27 cellular contexts compared by ENCODE assay signal in the genomic region with DNA sequence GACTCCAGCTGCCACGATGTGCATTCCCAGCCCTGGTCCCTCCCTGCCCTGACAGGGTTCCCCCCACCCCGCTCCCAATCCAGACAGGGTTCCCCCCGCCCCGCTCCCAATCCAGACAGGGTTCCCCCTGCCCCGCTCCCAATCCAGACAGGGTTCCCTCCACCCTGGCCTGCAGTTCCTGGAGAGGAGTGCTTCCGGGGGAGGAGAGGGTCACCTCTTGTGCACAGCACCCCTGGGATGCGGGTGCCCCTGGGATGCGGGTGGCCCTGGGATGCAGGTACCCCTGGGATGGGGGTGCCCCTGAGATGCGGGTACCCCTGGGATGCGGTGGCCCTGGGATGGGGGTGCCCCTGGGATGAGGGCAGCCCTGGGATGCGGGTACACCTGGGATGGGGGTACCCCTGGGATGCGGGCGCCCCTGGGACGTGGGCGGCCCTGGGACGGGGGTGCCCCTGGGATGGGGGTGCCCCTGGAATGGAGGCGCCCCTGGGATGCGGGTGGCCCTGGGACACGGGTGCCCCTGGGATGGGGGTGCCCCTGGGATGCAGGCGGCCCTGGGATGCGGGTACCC. TPM values are rescaled to one million over a fixed set of nuclear protein-coding genes. Genes with fewer than 3 reads are reported as not detected.
A peak's percentile ranks its signal among the peaks of the same experiment; 100 is the strongest.
DNase-seq lines count a peak whose midpoint lies in the region; ATAC-seq and TF ChIP-seq lines count a peak whose summit lies in the region.
"Had no signal": no experiment of that assay in that cellular context is flagged by ENCODE, and none has a peak within 500 bp of the region (broad histone marks: within the 10 kb centered on the region; RNA-seq: fewer than 3 reads in every experiment).

No MANE protein-coding gene starts in this region.

- H3K4me3 ChIP-seq in HEK293 (ENCODE audit: low read depth, low read length) (no peak overlapping the region), GM23338 (no peak overlapping the region)
- H3K4me3 ChIP-seq: A549, SJCRH30 had no signal

- TF ChIP-seq CTCF in HEK293 (tag by site-specific recombination; IDR thresholded peaks at IDR 0.05): no peak
- no peak for TF ChIP-seq CTCF in GM23338 (conservative IDR thresholded peaks at IDR 0.05; ENCODE audit: low read depth in 2 of 2)

- no peaks in the 10 kb centered on the region for H3K9me2 ChIP-seq in GM23338 (ENCODE audit: insufficient read depth)

- no peak overlapping the region for H3K27ac ChIP-seq in HEK293 (ENCODE audit: extremely low read depth, low read depth, low read length)
- H3K27ac ChIP-seq in GM23338 (ENCODE audit: low read depth): no peak overlapping the region
- no peak overlapping the region for H3K27ac ChIP-seq in substantia nigra (ENCODE audit: low read depth, low read length, poor library complexity, severe bottlenecking)
- H3K27ac ChIP-seq: A549, SJCRH30 had no signal

- no peaks in the 10 kb centered on the region for H3F3A ChIP-seq in GM23338 (replicated peaks; ENCODE audit: low read depth)

- no peaks in the 10 kb centered on the region for H3K9me3 Mint-ChIP-seq in activated CD8-positive, alpha-beta memory T cell treated with anti-CD3 and anti-CD28 coated beads, Interleukin-2, amount 10 ng/mL, durations not matched to agents 7 days and 5 days (ENCODE audit: low read depth)
- H3K9me3 Mint-ChIP-seq in GM23338: peaks cover 17% of the 10 kb centered on the region
- H3K9me3 Mint-ChIP-seq: activated naive CD4-positive, alpha-beta T cell treated with anti-CD3 and anti-CD28 coated beads, Interleukin-2, amount 50 U/mL, for 72 hours had no signal

- H2AFZ ChIP-seq in GM23338: no peak overlapping the region

- POLR2A ChIA-PET in HEK293 (lab: Yijun Ruan, JAX): no interaction called here

- DNase-seq in activated CD8-positive, alpha-beta memory T cell treated with anti-CD3 and anti-CD28 coated beads for 24 hours: peak; percentile 35
- DNase-seq in activated CD8-positive, alpha-beta memory T cell treated with anti-CD3 and anti-CD28 coated beads, Interleukin-2, amount 10 ng/mL, durations not matched to agents 7 days and 5 days: no peak
- peak; percentile 22 for DNase-seq in islet precursor cell
- peak; percentile 15 for DNase-seq in stimulated activated CD8-positive, alpha-beta memory T cell treated with anti-CD3 and anti-CD28 coated beads, Interleukin-4, amount 100 ng/mL, for 48 hours
- DNase-seq in GM23338 (ENCODE audit: low spot score): no peak
- DNase-seq in substantia nigra (lab: John Stamatoyannopoulos, UW): no peak
- no peak for DNase-seq in NCI-H2029 (lab: John Stamatoyannopoulos, UW)
- DNase-seq: activated CD4-positive, alpha-beta T cell treated with anti-CD3 and anti-CD28 coated beads, Interleukin-2, amount 10 ng/mL, durations not matched to agents 24 days and 14 days; AML-193; CD4-positive, alpha-beta T cell; effector CD4-positive, alpha-beta T cell; GDM1; GOT3; hippocampal formation; left cardiac atrium; NCI-H446 treated with DMSO at 0.1 percent for 48 hours; SJCRH30; stimulated activated CD4-positive, alpha-beta T cell treated with anti-CD3 and anti-CD28 coated beads, Interleukin-12 subunit alpha, Interleukin-12 subunit beta, amount 100 ng/mL, for 4 hours; stimulated activated CD4-positive, alpha-beta T cell treated with anti-CD3 and anti-CD28 coated beads, Interleukin-2, amount 100 ng/mL, for 48 hours; SW 1271 had no signal

- no peaks in the 10 kb centered on the region for H3K9me3 ChIP-seq in HEK293 (ENCODE audit: control insufficient read depth, insufficient read depth, low read depth, low read length)
- H3K9me3 ChIP-seq: SJCRH30 had no signal

- peaks cover 2% of the 10 kb centered on the region for H3K4me1 Mint-ChIP-seq in activated CD8-positive, alpha-beta memory T cell treated with anti-CD3 and anti-CD28 coated beads, Interleukin-2, amount 10 ng/mL, durations not matched to agents 7 days and 5 days
- H3K4me1 Mint-ChIP-seq in GM23338: peaks cover 8% of the 10 kb centered on the region; the same call in 2 of the 3 replicates
- H3K4me1 Mint-ChIP-seq: activated CD4-positive, alpha-beta T cell treated with anti-CD3 and anti-CD28 coated beads, Interleukin-2, amount 10 ng/mL, durations not matched to agents 24 days and 14 days had no signal

- H3K27me3 ChIP-seq in GM23338 (ENCODE audit: insufficient read depth): no peaks in the 10 kb centered on the region

- no peaks in the 10 kb centered on the region for H3K79me2 ChIP-seq in GM23338 (replicated peaks; ENCODE audit: insufficient read depth)

- no peaks in the 10 kb centered on the region for H4K20me1 ChIP-seq in GM23338 (replicated peaks; ENCODE audit: insufficient read depth)

- no peak overlapping the region for H3K4me3 Mint-ChIP-seq in activated CD8-positive, alpha-beta memory T cell treated with anti-CD3 and anti-CD28 coated beads, Interleukin-2, amount 10 ng/mL, durations not matched to agents 7 days and 5 days
- H3K4me3 Mint-ChIP-seq in GM23338: no peak overlapping the region
- H3K4me3 Mint-ChIP-seq: activated CD4-positive, alpha-beta T cell treated with anti-CD3 and anti-CD28 coated beads, Interleukin-2, amount 10 ng/mL, durations not matched to agents 24 days and 14 days; CD4-positive, alpha-beta T cell; memory B cell; neural crest cell had no signal

- no peak overlapping the region for H3K27ac Mint-ChIP-seq in activated CD8-positive, alpha-beta memory T cell treated with anti-CD3 and anti-CD28 coated beads, Interleukin-2, amount 10 ng/mL, durations not matched to agents 7 days and 5 days
- no peak overlapping the region for H3K27ac Mint-ChIP-seq in GM23338
- H3K27ac Mint-ChIP-seq: activated CD4-positive, alpha-beta T cell treated with anti-CD3 and anti-CD28 coated beads, Interleukin-2, amount 10 ng/mL, durations not matched to agents 24 days and 14 days; activated naive CD4-positive, alpha-beta T cell treated with anti-CD3 and anti-CD28 coated beads, Interleukin-2, amount 50 U/mL, for 72 hours; activated T-helper 2 cell treated with anti-CD3 and anti-CD28 coated beads, Interferon-gamma antibody, Interleukin-2, Interleukin-4, amounts not matched to agents 10 μg/mL and 5 μg/mL and 100 μg/mL, durations not matched to agents 14 hours and 24 hours and 36 hours; CD4-positive, alpha-beta T cell; memory B cell had no signal

- H3K4me1 ChIP-seq in HEK293 (ENCODE audit: control insufficient read depth, insufficient read depth, low read length) (no peaks in the 10 kb centered on the region), GM23338 (ENCODE audit: insufficient read depth) (no peaks in the 10 kb centered on the region)
- H3K4me1 ChIP-seq: A549, SJCRH30 had no signal

- ATAC-seq in activated CD8-positive, alpha-beta memory T cell treated with anti-CD3 and anti-CD28 coated beads, Interleukin-2, amount 10 ng/mL, durations not matched to agents 7 days and 5 days: no peak
- ATAC-seq in GM23338: no peak
- ATAC-seq: A549; activated naive CD4-positive, alpha-beta T cell treated with anti-CD3 and anti-CD28 coated beads, Interleukin-2, amount 50 U/mL, for 72 hours; left cardiac atrium; right cardiac atrium had no signal

- CTCF ChIA-PET in activated CD8-positive, alpha-beta memory T cell treated with anti-CD3 and anti-CD28 coated beads, Interleukin-2, amount 10 ng/mL, durations not matched to agents 7 days and 5 days (lab: Charles Lee): interaction anchor here (1.0 kb wide), 1 partner anchor 17 kb away, joined by 3 read pairs; no protein-coding TSS in a partner anchor
- CTCF ChIA-PET in HEK293 (lab: Yijun Ruan, JAX): interaction anchor here (0.7 kb wide), 1 partner anchor 23 kb away, joined by 5 read pairs; no protein-coding TSS in a partner anchor

- H3K27me3 Mint-ChIP-seq in activated CD8-positive, alpha-beta memory T cell treated with anti-CD3 and anti-CD28 coated beads, Interleukin-2, amount 10 ng/mL, durations not matched to agents 7 days and 5 days: peaks cover 3% of the 10 kb centered on the region
- H3K27me3 Mint-ChIP-seq in GM23338 (ENCODE audit: insufficient read depth, low read depth, poor library complexity): peaks cover 4% of the 10 kb centered on the region
- H3K27me3 Mint-ChIP-seq: CD4-positive, alpha-beta T cell had no signal

- no peak overlapping the region for H3K4me2 ChIP-seq in GM23338
- H3K4me2 ChIP-seq: A549 had no signal

- H3K36me3 Mint-ChIP-seq in activated CD8-positive, alpha-beta memory T cell treated with anti-CD3 and anti-CD28 coated beads, Interleukin-2, amount 10 ng/mL, durations not matched to agents 7 days and 5 days: no peaks in the 10 kb centered on the region
- H3K36me3 Mint-ChIP-seq in GM23338 (ENCODE audit: low read depth): no peaks in the 10 kb centered on the region
- H3K36me3 Mint-ChIP-seq: memory B cell had no signal

- H3K36me3 ChIP-seq in HEK293 (ENCODE audit: control insufficient read depth in 2 of 2, insufficient read depth in 1 of 2, low read length in 2 of 2) (no peaks in the 10 kb centered on the region), GM23338 (ENCODE audit: insufficient read depth) (no peaks in the 10 kb centered on the region)
- H3K36me3 ChIP-seq: SJCRH30 had no signal

TF ChIP-seq in HEK293, 187 proteins besides CTCF, POLR2A, EP300 and RAD21 (continues in another document):
- TF ChIP-seq ZNF555 (tag by site-specific recombination; conservative IDR thresholded peaks at IDR 0.05): no peak

TF ChIP-seq in GM23338, 12 proteins besides CTCF, POLR2A, EP300 and RAD21 (continues in another document):
- TF ChIP-seq EZH2phosphoT487 (IDR thresholded peaks at IDR 0.05; ENCODE audit: unreplicated experiment) (no peak), CREB1 (CRISPR knock-in tag; IDR thresholded peaks at IDR 0.05; ENCODE audit: low read depth) (no peak), ZNF331 (CRISPR knock-in tag; IDR thresholded peaks at IDR 0.05; ENCODE audit: low read depth) (no peak), ZNF114 (CRISPR knock-in tag; IDR thresholded peaks at IDR 0.05) (no peak)

RNA-seq across cellular contexts. Expression of gene SLC19A1, which starts 36.7 kb away (rescaled TPM):
- total RNA-seq in activated CD8-positive, alpha-beta memory T cell treated with anti-CD3 and anti-CD28 coated beads, Interleukin-2, amount 10 ng/mL, durations not matched to agents 7 days and 5 days: 10 to 100 TPM; 53.2 to 60.2 TPM
- total RNA-seq in GM23338 (2014; rRNA removed; shearing (Covaris generic)): 25.9 and 33.0 TPM in 2 replicates
- polyA plus RNA-seq in GM23338 (2016; fragmentation: Nextera tagmentation; extraction: Ambion mirVana): 31.2 and 37.4 TPM in 2 replicates

Comparison
In these comparisons a context has a peak if more than half of its experiments do, and no peak if none do; other contexts are left out.
1. DNase-seq: peak in activated CD8-positive, alpha-beta memory T cell treated with anti-CD3 and anti-CD28 coated beads for 24 hours (single experiment), islet precursor cell (single experiment) and stimulated activated CD8-positive, alpha-beta memory T cell treated with anti-CD3 and anti-CD28 coated beads, Interleukin-4, amount 100 ng/mL, for 48 hours (single experiment); none in activated CD8-positive, alpha-beta memory T cell treated with anti-CD3 and anti-CD28 coated beads, Interleukin-2, amount 10 ng/mL, durations not matched to agents 7 days and 5 days (single experiment), GM23338 (single experiment), substantia nigra (0 of 49) and NCI-H2029 (single experiment).